In the genomic region with DNA sequence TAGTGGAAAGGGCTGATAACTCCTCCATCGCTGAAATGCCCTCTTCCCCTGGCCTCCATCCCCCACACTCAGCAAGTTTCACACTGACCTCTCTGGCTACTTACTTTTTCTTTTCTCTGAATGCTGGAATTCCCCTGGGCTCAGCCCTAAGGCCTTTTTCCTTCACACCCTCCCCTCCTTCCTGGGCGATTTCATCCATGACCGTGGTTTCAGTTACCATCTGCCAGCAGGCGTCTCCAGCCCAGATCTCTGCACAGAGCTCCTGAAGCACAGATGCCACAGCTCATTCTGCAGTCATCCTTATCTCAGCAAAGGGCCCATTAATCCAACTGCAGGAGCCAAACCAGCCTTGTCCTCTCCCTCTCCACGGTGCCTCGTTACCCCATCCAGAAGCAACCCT, we compare ENCODE assay signal across 8 cellular contexts.
A peak's percentile ranks its signal among the peaks of the same experiment; 100 is the strongest.
DNase-seq lines count a peak whose midpoint lies in the region; ATAC-seq and TF ChIP-seq lines count a peak whose summit lies in the region.

No MANE protein-coding gene starts in this region.

- H3K4me1 ChIP-seq in neuronal stem cell (ENCODE audit: control insufficient read depth in 2 of 2, insufficient read depth in 1 of 2, low read depth in 1 of 2, low read length in 2 of 2), result peaks cover 13 to 14% of the 10 kb centered on the region in 2 donors

- H3K4ac ChIP-seq in neuronal stem cell (ENCODE audit: low read length), result peak overlapping the region; percentile 24

- H3K9ac ChIP-seq in neuronal stem cell (ENCODE audit: low read depth, low read length, poor library complexity), result no peak overlapping the region

- H3K27ac Mint-ChIP-seq in endothelial cell (ENCODE audit: unreplicated experiment), result peak overlapping the region; percentile 54

- no CpG with 5 or more reads among the region's 6 CpGs for WGBS in neuronal stem cell (ENCODE audit: extremely low coverage in 2 of 2, insufficient read length in 2 of 2, insufficient replicate concordance in 1 of 2), 2 donors

- H4K91ac ChIP-seq in neuronal stem cell (ENCODE audit: low read depth, low read length, poor library complexity), result no peak overlapping the region

- no peak overlapping the region for H2BK15ac ChIP-seq in neuronal stem cell (ENCODE audit: low read length)

- TF ChIP-seq CTCF in endothelial cell (IDR thresholded peaks at IDR 0.05; ENCODE audit: unreplicated experiment), result no peak

- no peak overlapping the region for H2BK120ac ChIP-seq in neuronal stem cell (ENCODE audit: low read depth, low read length)

- H3K9me3 ChIP-seq in neuronal stem cell (replicated peaks in 1 of 2; ENCODE audit: control insufficient read depth in 2 of 2, insufficient read depth in 1 of 2, low read depth in 1 of 2, low read length in 2 of 2), result peaks cover 0 to 2% of the 10 kb centered on the region in 2 donors

- no peak overlapping the region for H3K27ac ChIP-seq in neuronal stem cell (replicated peaks; ENCODE audit: low read length)

- H3K36me3 Mint-ChIP-seq in endothelial cell (ENCODE audit: low read depth, unreplicated experiment), result peaks cover 9% of the 10 kb centered on the region

- ATAC-seq in HG03571 (IDR thresholded peaks at IDR 0.05; ENCODE audit: unreplicated experiment), result no peak

- H2AK5ac ChIP-seq in neuronal stem cell (ENCODE audit: low read depth, low read length), result no peak overlapping the region

- H4K8ac ChIP-seq in neuronal stem cell (ENCODE audit: low read depth, low read length), result no peak overlapping the region

- no peaks in the 10 kb centered on the region for H3K9me3 Mint-ChIP-seq in endothelial cell (ENCODE audit: unreplicated experiment)

- H2BK5ac ChIP-seq in neuronal stem cell (ENCODE audit: low read length), result no peak overlapping the region

- no peaks in the 10 kb centered on the region for H3K36me3 ChIP-seq in neuronal stem cell (replicated peaks in 1 of 2; ENCODE audit: control insufficient read depth in 2 of 2, insufficient read depth in 2 of 2, low read length in 2 of 2)

- no peak overlapping the region for H3K4me3 ChIP-seq in neuronal stem cell (ENCODE audit: low read length in 2 of 2)

- H2BK12ac ChIP-seq in neuronal stem cell (ENCODE audit: low read length), result no peak overlapping the region

- DNase-seq in SHP77 (lab: John Stamatoyannopoulos, UW) (peak; percentile 13 to 28), SHP77 treated with DMSO at 0.1 percent for 48 hours (lab: John Stamatoyannopoulos, UW) (no peak), NCI-H446 treated with DMSO at 0.1 percent for 48 hours (lab: John Stamatoyannopoulos, UW) (peak; percentile 51), endothelial cell (ENCODE audit: low spot score) (no peak), neuronal stem cell (ENCODE audit: low spot score) (no peak), Kasumi-1 (lab: John Stamatoyannopoulos, UW) (no peak)
- DNase-seq in central memory CD4-positive, alpha-beta T cell, result no peak

- no peak overlapping the region for H3K4me2 ChIP-seq in neuronal stem cell (ENCODE audit: insufficient read depth, low read length, poor library complexity, severe bottlenecking)

- peak overlapping the region; percentile 36 for H2AFZ ChIP-seq in neuronal stem cell (ENCODE audit: low read length)

- no peak overlapping the region for H3K23ac ChIP-seq in neuronal stem cell (ENCODE audit: low read depth, low read length, poor library complexity)

- no peak overlapping the region for H3K14ac ChIP-seq in neuronal stem cell (ENCODE audit: low read length)

- no peaks in the 10 kb centered on the region for H3K27me3 ChIP-seq in neuronal stem cell (ENCODE audit: control insufficient read depth in 3 of 3, insufficient read depth in 3 of 3, low read depth in 1 of 3, low read length in 3 of 3)

- peak overlapping the region; percentile 58 for H3K18ac ChIP-seq in neuronal stem cell (ENCODE audit: low read length)

- H3K79me1 ChIP-seq in neuronal stem cell (ENCODE audit: low read depth, low read length), result no peaks in the 10 kb centered on the region

- H3K27me3 Mint-ChIP-seq in endothelial cell (ENCODE audit: unreplicated experiment), result peaks cover 1% of the 10 kb centered on the region

- H3K4me3 Mint-ChIP-seq in endothelial cell (ENCODE audit: unreplicated experiment), result no peak overlapping the region

- H3K4me1 Mint-ChIP-seq in endothelial cell (ENCODE audit: unreplicated experiment), result peaks cover 12% of the 10 kb centered on the region

Comparison
In these comparisons a context has a peak if more than half of its experiments do, and no peak if none do; other contexts are left out.
1. DNase-seq: peak in SHP77 (2 of 2) and NCI-H446 treated with DMSO at 0.1 percent for 48 hours (single experiment); none in SHP77 treated with DMSO at 0.1 percent for 48 hours (single experiment), endothelial cell (single experiment), neuronal stem cell (single experiment), central memory CD4-positive, alpha-beta T cell (single experiment) and Kasumi-1 (0 of 2).